In the genomic region with DNA sequence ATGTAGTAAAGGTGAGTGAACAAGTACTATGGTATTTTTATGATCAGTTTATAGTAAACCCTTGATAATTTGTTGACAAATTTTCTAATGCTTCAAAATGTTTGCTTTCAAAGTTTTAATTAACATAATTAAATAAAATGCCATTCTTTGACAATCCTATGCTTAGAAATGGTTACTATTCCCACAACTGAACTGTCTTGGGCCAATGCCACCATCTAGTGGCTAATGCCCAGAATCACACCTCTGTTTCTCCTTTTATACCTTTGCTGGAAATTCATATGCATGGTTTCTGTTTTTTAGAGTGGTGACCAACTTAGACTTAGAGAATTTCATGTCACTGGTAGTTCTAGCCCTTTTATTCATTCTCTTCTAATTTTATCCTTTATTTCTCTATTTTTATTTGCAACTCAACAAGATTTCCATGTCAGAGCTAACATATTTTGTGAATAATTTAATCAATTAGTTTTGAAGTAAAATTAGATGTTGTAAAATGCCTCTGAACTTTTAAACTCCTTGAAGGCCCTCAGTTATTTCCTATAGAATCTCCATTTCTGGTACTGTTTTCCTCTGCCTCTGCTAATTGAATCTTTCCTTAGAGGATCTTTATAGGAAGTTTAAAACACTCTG, we compare ENCODE assay signal across 8 cellular contexts. TPM values are rescaled to one million over a fixed set of nuclear protein-coding genes. Genes with fewer than 3 reads are reported as not detected.
DNase-seq lines count a peak whose midpoint lies in the region; ATAC-seq and TF ChIP-seq lines count a peak whose summit lies in the region.

No MANE protein-coding gene starts in this region.

- no peaks in the 10 kb centered on the region for H3K79me2 ChIP-seq in Karpas-422 (ENCODE audit: low read length)

- H3K27me3 ChIP-seq in Karpas-422 (ENCODE audit: low read length) = no peaks in the 10 kb centered on the region

- H3K9ac ChIP-seq in Karpas-422 (ENCODE audit: low read length) (no peak overlapping the region), SK-N-MC (ENCODE audit: insufficient read length) (peak overlapping the region; percentile 4)

- no peaks in the 10 kb centered on the region for H3K4me1 ChIP-seq in Karpas-422 (ENCODE audit: low read length)

- H3K9me2 ChIP-seq in Karpas-422 (replicated peaks; ENCODE audit: insufficient read depth, low read length) = no peaks in the 10 kb centered on the region

- ATAC-seq in Right ventricle myocardium inferior (peak; percentile 67), left ventricle myocardium superior (peak; percentile 57)

- H2AFZ ChIP-seq in Karpas-422 (ENCODE audit: low read length) = no peak overlapping the region

- H3K4me3 ChIP-seq in Karpas-422 (ENCODE audit: low read length) = no peak overlapping the region
- H3K4me3 ChIP-seq in SK-N-MC = no peak overlapping the region
- H3K4me3 ChIP-seq in retinal pigment epithelial cell (ENCODE audit: low read length) = no peak overlapping the region

- H3K9me3 ChIP-seq in Karpas-422 (ENCODE audit: low read length) (no peaks in the 10 kb centered on the region), SK-N-MC (ENCODE audit: low read depth, low read length) (no peaks in the 10 kb centered on the region)

- intact Hi-C loops in Right ventricle myocardium inferior (cut with DNase I) (loop anchor here (1.0 to 2.0 kb wide), 5 partner anchors 161 to 371 kb away; no protein-coding TSS in a partner anchor), cardiac septum (cut with DNase I) (loop anchor here (2.0 to 5.0 kb wide), 4 partner anchors 89 to 329 kb away; a partner anchor contains a TSS), left ventricle myocardium superior (cut with micrococcal nuclease) (loop anchor here (1.0 to 5.0 kb wide), 2 partner anchors 244 to 341 kb away; no protein-coding TSS in a partner anchor)

- H4K20me1 ChIP-seq in Karpas-422 (ENCODE audit: insufficient read depth, low read depth, low read length) = no peaks in the 10 kb centered on the region

- TF ChIP-seq CTCF in retinal pigment epithelial cell (conservative IDR thresholded peaks at IDR 0.05; ENCODE audit: low read depth, low read length) = peak; percentile 85

- H3K4me2 ChIP-seq in Karpas-422 (ENCODE audit: low read depth, low read length, poor library complexity, severe bottlenecking) = no peak overlapping the region

- DNase-seq in Right ventricle myocardium inferior (ENCODE audit: missing footprints) (no peak), cardiac septum (ENCODE audit: low spot score) (no peak), Karpas-422 (peak; percentile 61), SK-N-MC (ENCODE audit: low read depth, low spot score) (no peak), anterior cingulate cortex (lab: John Stamatoyannopoulos, UW) (peak in 38 of 58 donors; percentile 1 to 57 (median 18)), left ventricle myocardium superior (no peak), retinal pigment epithelial cell (ENCODE audit: low read depth) (peak; percentile 5), cortex of kidney (lab: John Stamatoyannopoulos, UW) (no peak)

- no peaks in the 10 kb centered on the region for H3K36me3 ChIP-seq in Karpas-422 (ENCODE audit: insufficient read depth, low read length)
- H3K36me3 ChIP-seq in SK-N-MC (ENCODE audit: insufficient read depth, low read length) = peaks cover 36% of the 10 kb centered on the region

- H3K27ac ChIP-seq in Karpas-422 (ENCODE audit: low read length) (no peak overlapping the region), SK-N-MC (peak overlapping the region; percentile 75)

RNA-seq across cellular contexts. Expression of a gene that starts 31.1 kb away (rescaled TPM):
- total RNA-seq in Right ventricle myocardium inferior (63.2 TPM), cardiac septum (135 TPM), left ventricle myocardium superior (71.4 TPM)
- 1.3 and 4.0 TPM in 2 replicates for total RNA-seq in Karpas-422 (2014; rRNA removed; shearing (Covaris generic); ENCODE audit: low replicate concordance)

Comparison
In these comparisons a context has a peak if more than half of its experiments do, and no peak if none do; other contexts are left out.
1. DNase-seq: peak in Karpas-422 (single experiment), anterior cingulate cortex (38 of 58) and retinal pigment epithelial cell (single experiment); none in Right ventricle myocardium inferior (single experiment), cardiac septum (single experiment), SK-N-MC (single experiment), left ventricle myocardium superior (single experiment) and cortex of kidney (single experiment).
2. RNA of a gene that starts 31.1 kb away (total RNA-seq): 135 TPM in cardiac septum (single experiment), 71.4 TPM in left ventricle myocardium superior (single experiment) and 63.2 TPM in Right ventricle myocardium inferior (single experiment); 1.3 to 4.0 TPM in Karpas-422; every median in the first group is over 10 times any median in the second.